1 cellular context compared by ENCODE assay signal in the genomic region with DNA sequence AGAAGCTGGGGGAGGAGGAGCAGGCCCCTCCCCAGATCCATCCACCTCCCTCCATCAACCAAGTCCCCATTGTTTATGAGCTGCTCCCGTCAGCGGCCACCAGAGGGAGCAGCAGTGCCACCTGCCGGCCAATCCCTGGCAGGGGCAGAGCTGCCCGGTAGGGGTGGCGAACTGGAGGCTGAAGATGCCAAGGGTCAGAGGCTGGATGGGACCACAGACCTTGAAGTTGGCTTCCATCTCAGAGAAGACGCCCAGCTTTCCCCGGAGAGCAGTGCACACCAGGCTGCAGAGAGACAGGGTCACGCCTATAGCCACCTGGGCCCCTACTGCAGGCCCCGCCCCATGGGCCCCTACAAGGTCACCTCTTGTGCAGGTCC.
TF ChIP-seq lines count a peak whose summit lies in the region.

No MANE protein-coding gene starts in this region.

TF ChIP-seq in K562, 482 proteins besides CTCF, POLR2A, EP300 and RAD21 (continues in another document):
- TF ChIP-seq THRAP3 (IDR thresholded peaks at IDR 0.05; ENCODE audit: borderline replicate concordance) (no peak), XRCC3 (IDR thresholded peaks at IDR 0.05) (no peak), NEUROD1 (IDR thresholded peaks at IDR 0.05; ENCODE audit: borderline replicate concordance, low read depth, low read length, partially characterized antibody) (peak; percentile 35), L3MBTL2 (IDR thresholded peaks at IDR 0.05) (no peak), NBN (IDR thresholded peaks at IDR 0.05; ENCODE audit: low read depth) (0 out of 2 replicates have a peak, but pooled peaks have one; percentile 44), HDGF (IDR thresholded peaks at IDR 0.05) (peak; percentile 51; the same call in 1 of the 2 replicates), EP400 (IDR thresholded peaks at IDR 0.05) (no peak), DACH1 (IDR thresholded peaks at IDR 0.05; ENCODE audit: partially characterized antibody) (no peak), SMAD4 (CRISPR knock-in tag; conservative IDR thresholded peaks at IDR 0.05) (no peak), ZNF316 (IDR thresholded peaks at IDR 0.05) (no peak), EHMT2 (IDR thresholded peaks at IDR 0.05) (no peak), TFAM (CRISPR knock-in tag; conservative IDR thresholded peaks at IDR 0.05) (no peak), GABPB2 (CRISPR knock-in tag; conservative IDR thresholded peaks at IDR 0.05) (no peak), ZNF41 (CRISPR knock-in tag; conservative IDR thresholded peaks at IDR 0.05) (no peak), RBM25 (IDR thresholded peaks at IDR 0.05; ENCODE audit: low read depth, low read length, severe bottlenecking) (no peak), ZFP1 (CRISPR knock-in tag; IDR thresholded peaks at IDR 0.05) (no peak), SRSF9 (IDR thresholded peaks at IDR 0.05; ENCODE audit: borderline replicate concordance, low read depth, low read length) (no peak), TBP (optimal IDR thresholded peaks at IDR 0.05; ENCODE audit: low read depth, low read length) (peak; percentile 36), ZNF785 (CRISPR knock-in tag; IDR thresholded peaks at IDR 0.05) (no peak), PPARD (CRISPR knock-in tag; IDR thresholded peaks at IDR 0.05) (no peak), ZNF3 (CRISPR knock-in tag; IDR thresholded peaks at IDR 0.05) (no peak), ADNP (tag; IDR thresholded peaks at IDR 0.05) (no peak), FOXK2 (conservative IDR thresholded peaks at IDR 0.05 in 1 of 2, IDR thresholded peaks at IDR 0.05 in 1 of 2; ENCODE audit: low read depth in 2 of 2) (no peak), TRIM24 (IDR thresholded peaks at IDR 0.05) (no peak), ZNF695 (CRISPR knock-in tag; IDR thresholded peaks at IDR 0.05) (no peak), U2AF2 (optimal IDR thresholded peaks at IDR 0.05; ENCODE audit: low read depth, low read length) (no peak), SRF (CRISPR knock-in tag; IDR thresholded peaks at IDR 0.05) (no peak), HDAC6 (IDR thresholded peaks at IDR 0.05; ENCODE audit: low read depth, low read length) (no peak), CEBPG (CRISPR knock-in tag; IDR thresholded peaks at IDR 0.05) (no peak), CEBPG (tag; conservative IDR thresholded peaks at IDR 0.05 in 1 of 2, IDR thresholded peaks at IDR 0.05 in 1 of 2) (no peak), TCFL5 (CRISPR knock-in tag; conservative IDR thresholded peaks at IDR 0.05) (no peak), BRD4 (IDR thresholded peaks at IDR 0.05) (no peak), CCNT2 (IDR thresholded peaks at IDR 0.05; ENCODE audit: borderline replicate concordance, extremely low read depth, insufficient read length, low read depth, low read length) (no peak), ELF2 (CRISPR knock-in tag; IDR thresholded peaks at IDR 0.05) (no peak), ZBTB8A (IDR thresholded peaks at IDR 0.05; ENCODE audit: partially characterized antibody) (no peak), CREBBP (IDR thresholded peaks at IDR 0.05; ENCODE audit: low read depth, low read length) (no peak), CXXC5 (CRISPR knock-in tag; IDR thresholded peaks at IDR 0.05) (no peak), ZNF589 (CRISPR knock-in tag; IDR thresholded peaks at IDR 0.05; ENCODE audit: low read depth) (no peak), ZNF76 (CRISPR knock-in tag; IDR thresholded peaks at IDR 0.05; ENCODE audit: borderline replicate concordance) (no peak), IFI16 (CRISPR knock-in tag; IDR thresholded peaks at IDR 0.05) (no peak)
- TF ChIP-seq, protein P1, sequence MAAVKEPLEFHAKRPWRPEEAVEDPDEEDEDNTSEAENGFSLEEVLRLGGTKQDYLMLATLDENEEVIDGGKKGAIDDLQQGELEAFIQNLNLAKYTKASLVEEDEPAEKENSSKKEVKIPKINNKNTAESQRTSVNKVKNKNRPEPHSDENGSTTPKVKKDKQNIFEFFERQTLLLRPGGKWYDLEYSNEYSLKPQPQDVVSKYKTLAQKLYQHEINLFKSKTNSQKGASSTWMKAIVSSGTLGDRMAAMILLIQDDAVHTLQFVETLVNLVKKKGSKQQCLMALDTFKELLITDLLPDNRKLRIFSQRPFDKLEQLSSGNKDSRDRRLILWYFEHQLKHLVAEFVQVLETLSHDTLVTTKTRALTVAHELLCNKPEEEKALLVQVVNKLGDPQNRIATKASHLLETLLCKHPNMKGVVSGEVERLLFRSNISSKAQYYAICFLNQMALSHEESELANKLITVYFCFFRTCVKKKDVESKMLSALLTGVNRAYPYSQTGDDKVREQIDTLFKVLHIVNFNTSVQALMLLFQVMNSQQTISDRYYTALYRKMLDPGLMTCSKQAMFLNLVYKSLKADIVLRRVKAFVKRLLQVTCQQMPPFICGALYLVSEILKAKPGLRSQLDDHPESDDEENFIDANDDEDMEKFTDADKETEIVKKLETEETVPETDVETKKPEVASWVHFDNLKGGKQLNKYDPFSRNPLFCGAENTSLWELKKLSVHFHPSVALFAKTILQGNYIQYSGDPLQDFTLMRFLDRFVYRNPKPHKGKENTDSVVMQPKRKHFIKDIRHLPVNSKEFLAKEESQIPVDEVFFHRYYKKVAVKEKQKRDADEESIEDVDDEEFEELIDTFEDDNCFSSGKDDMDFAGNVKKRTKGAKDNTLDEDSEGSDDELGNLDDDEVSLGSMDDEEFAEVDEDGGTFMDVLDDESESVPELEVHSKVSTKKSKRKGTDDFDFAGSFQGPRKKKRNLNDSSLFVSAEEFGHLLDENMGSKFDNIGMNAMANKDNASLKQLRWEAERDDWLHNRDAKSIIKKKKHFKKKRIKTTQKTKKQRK (IDR thresholded peaks at IDR 0.05; ENCODE audit: borderline replicate concordance, low read depth, low read length) = no peak
- TF ChIP-seq, protein P2, sequence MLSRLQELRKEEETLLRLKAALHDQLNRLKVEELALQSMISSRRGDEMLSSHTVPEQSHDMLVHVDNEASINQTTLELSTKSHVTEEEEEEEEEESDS (CRISPR knock-in tag; IDR thresholded peaks at IDR 0.05) = no peak
- TF ChIP-seq, protein P3, sequence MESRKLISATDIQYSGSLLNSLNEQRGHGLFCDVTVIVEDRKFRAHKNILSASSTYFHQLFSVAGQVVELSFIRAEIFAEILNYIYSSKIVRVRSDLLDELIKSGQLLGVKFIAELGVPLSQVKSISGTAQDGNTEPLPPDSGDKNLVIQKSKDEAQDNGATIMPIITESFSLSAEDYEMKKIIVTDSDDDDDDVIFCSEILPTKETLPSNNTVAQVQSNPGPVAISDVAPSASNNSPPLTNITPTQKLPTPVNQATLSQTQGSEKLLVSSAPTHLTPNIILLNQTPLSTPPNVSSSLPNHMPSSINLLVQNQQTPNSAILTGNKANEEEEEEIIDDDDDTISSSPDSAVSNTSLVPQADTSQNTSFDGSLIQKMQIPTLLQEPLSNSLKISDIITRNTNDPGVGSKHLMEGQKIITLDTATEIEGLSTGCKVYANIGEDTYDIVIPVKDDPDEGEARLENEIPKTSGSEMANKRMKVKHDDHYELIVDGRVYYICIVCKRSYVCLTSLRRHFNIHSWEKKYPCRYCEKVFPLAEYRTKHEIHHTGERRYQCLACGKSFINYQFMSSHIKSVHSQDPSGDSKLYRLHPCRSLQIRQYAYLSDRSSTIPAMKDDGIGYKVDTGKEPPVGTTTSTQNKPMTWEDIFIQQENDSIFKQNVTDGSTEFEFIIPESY (CRISPR knock-in tag; IDR thresholded peaks at IDR 0.05) = 0 out of 2 replicates have a peak, but pooled peaks have one; percentile 35
- TF ChIP-seq, protein P4, sequence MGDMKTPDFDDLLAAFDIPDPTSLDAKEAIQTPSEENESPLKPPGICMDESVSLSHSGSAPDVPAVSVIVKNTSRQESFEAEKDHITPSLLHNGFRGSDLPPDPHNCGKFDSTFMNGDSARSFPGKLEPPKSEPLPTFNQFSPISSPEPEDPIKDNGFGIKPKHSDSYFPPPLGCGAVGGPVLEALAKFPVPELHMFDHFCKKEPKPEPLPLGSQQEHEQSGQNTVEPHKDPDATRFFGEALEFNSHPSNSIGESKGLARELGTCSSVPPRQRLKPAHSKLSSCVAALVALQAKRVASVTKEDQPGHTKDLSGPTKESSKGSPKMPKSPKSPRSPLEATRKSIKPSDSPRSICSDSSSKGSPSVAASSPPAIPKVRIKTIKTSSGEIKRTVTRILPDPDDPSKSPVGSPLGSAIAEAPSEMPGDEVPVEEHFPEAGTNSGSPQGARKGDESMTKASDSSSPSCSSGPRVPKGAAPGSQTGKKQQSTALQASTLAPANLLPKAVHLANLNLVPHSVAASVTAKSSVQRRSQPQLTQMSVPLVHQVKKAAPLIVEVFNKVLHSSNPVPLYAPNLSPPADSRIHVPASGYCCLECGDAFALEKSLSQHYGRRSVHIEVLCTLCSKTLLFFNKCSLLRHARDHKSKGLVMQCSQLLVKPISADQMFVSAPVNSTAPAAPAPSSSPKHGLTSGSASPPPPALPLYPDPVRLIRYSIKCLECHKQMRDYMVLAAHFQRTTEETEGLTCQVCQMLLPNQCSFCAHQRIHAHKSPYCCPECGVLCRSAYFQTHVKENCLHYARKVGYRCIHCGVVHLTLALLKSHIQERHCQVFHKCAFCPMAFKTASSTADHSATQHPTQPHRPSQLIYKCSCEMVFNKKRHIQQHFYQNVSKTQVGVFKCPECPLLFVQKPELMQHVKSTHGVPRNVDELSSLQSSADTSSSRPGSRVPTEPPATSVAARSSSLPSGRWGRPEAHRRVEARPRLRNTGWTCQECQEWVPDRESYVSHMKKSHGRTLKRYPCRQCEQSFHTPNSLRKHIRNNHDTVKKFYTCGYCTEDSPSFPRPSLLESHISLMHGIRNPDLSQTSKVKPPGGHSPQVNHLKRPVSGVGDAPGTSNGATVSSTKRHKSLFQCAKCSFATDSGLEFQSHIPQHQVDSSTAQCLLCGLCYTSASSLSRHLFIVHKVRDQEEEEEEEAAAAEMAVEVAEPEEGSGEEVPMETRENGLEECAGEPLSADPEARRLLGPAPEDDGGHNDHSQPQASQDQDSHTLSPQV (IDR thresholded peaks at IDR 0.05) = peak; percentile 73; the same call in 1 of the 2 replicates
- TF ChIP-seq, protein P5, sequence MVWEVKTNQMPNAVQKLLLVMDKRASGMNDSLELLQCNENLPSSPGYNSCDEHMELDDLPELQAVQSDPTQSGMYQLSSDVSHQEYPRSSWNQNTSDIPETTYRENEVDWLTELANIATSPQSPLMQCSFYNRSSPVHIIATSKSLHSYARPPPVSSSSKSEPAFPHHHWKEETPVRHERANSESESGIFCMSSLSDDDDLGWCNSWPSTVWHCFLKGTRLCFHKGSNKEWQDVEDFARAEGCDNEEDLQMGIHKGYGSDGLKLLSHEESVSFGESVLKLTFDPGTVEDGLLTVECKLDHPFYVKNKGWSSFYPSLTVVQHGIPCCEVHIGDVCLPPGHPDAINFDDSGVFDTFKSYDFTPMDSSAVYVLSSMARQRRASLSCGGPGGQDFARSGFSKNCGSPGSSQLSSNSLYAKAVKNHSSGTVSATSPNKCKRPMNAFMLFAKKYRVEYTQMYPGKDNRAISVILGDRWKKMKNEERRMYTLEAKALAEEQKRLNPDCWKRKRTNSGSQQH (CRISPR knock-in tag; IDR thresholded peaks at IDR 0.05) = no peak
- TF ChIP-seq, protein P6, sequence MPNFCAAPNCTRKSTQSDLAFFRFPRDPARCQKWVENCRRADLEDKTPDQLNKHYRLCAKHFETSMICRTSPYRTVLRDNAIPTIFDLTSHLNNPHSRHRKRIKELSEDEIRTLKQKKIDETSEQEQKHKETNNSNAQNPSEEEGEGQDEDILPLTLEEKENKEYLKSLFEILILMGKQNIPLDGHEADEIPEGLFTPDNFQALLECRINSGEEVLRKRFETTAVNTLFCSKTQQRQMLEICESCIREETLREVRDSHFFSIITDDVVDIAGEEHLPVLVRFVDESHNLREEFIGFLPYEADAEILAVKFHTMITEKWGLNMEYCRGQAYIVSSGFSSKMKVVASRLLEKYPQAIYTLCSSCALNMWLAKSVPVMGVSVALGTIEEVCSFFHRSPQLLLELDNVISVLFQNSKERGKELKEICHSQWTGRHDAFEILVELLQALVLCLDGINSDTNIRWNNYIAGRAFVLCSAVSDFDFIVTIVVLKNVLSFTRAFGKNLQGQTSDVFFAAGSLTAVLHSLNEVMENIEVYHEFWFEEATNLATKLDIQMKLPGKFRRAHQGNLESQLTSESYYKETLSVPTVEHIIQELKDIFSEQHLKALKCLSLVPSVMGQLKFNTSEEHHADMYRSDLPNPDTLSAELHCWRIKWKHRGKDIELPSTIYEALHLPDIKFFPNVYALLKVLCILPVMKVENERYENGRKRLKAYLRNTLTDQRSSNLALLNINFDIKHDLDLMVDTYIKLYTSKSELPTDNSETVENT (CRISPR knock-in tag; IDR thresholded peaks at IDR 0.05) = no peak
- TF ChIP-seq, protein P7, sequence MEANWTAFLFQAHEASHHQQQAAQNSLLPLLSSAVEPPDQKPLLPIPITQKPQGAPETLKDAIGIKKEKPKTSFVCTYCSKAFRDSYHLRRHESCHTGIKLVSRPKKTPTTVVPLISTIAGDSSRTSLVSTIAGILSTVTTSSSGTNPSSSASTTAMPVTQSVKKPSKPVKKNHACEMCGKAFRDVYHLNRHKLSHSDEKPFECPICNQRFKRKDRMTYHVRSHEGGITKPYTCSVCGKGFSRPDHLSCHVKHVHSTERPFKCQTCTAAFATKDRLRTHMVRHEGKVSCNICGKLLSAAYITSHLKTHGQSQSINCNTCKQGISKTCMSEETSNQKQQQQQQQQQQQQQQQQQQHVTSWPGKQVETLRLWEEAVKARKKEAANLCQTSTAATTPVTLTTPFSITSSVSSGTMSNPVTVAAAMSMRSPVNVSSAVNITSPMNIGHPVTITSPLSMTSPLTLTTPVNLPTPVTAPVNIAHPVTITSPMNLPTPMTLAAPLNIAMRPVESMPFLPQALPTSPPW (CRISPR knock-in tag; IDR thresholded peaks at IDR 0.05) = peak; percentile 64
- TF ChIP-seq, protein P8, sequence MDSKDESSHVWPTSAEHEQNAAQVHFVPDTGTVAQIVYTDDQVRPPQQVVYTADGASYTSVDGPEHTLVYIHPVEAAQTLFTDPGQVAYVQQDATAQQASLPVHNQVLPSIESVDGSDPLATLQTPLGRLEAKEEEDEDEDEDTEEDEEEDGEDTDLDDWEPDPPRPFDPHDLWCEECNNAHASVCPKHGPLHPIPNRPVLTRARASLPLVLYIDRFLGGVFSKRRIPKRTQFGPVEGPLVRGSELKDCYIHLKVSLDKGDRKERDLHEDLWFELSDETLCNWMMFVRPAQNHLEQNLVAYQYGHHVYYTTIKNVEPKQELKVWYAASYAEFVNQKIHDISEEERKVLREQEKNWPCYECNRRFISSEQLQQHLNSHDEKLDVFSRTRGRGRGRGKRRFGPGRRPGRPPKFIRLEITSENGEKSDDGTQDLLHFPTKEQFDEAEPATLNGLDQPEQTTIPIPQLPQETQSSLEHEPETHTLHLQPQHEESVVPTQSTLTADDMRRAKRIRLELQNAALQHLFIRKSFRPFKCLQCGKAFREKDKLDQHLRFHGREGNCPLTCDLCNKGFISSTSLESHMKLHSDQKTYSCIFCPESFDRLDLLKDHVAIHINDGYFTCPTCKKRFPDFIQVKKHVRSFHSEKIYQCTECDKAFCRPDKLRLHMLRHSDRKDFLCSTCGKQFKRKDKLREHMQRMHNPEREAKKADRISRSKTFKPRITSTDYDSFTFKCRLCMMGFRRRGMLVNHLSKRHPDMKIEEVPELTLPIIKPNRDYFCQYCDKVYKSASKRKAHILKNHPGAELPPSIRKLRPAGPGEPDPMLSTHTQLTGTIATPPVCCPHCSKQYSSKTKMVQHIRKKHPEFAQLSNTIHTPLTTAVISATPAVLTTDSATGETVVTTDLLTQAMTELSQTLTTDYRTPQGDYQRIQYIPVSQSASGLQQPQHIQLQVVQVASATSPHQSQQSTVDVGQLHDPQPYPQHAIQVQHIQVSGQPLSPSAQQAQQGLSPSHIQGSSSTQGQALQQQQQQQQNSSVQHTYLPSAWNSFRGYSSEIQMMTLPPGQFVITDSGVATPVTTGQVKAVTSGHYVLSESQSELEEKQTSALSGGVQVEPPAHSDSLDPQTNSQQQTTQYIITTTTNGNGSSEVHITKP (IDR thresholded peaks at IDR 0.05; ENCODE audit: partially characterized antibody) = peak; percentile 46
